In the genomic region with DNA sequence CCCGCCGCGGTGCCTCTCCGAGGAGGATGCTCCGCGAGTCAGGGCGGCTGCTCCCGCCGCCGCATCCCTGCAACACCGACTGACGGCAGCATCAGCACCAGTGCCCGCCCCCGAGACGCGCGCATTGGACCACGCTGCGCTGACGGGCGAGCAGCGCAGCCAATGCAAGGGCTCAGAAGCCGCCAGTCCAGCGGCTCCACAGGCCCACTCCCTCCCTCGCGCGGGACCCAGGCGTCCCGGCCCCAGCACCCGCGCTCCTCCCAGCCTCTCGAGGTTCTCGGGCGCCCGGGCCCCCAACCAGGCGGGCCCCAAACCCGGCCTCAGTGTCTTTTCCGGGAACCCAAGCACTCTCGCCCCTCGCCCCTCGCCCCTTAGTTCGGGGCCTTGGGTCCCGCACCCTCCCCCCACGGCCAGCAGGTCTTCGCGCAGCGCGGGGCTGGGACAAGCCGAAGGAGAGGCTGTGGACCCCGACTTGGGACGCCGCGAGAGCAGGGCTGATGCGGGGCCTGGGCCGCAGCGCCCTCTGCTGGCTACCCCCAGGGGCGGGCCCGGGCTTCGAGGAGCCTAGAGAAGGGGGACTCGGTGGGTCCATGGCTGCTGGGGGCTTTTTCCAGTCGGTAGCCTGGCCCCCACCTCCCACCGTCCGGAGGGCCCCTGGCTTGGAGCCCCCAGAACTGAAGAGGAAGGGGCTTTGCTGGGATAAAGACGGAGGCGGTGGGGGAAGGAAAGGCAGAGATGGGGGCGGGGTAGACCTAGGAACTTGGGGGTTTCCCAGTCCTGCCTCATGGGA, we compare ENCODE assay signal across 9 cellular contexts. TPM values are rescaled to one million over a fixed set of nuclear protein-coding genes. Genes with fewer than 3 reads are reported as not detected.
A peak's percentile ranks its signal among the peaks of the same experiment; 100 is the strongest.
DNase-seq lines count a peak whose midpoint lies in the region; ATAC-seq and TF ChIP-seq lines count a peak whose summit lies in the region.
"Had no signal": no experiment of that assay in that cellular context is flagged by ENCODE, and none has a peak within 500 bp of the region (broad histone marks: within the 10 kb centered on the region; RNA-seq: fewer than 3 reads in every experiment).

TSS of gene NRXN2 (minus strand) at position 81 of the 790 bp plus-strand sequence. CDS start 9,498 bp downstream, outside the sequence.

- H3K9me3 Mint-ChIP-seq in IgD-negative memory B cell (no peaks in the 10 kb centered on the region), nephron (no peaks in the 10 kb centered on the region)
- no peaks in the 10 kb centered on the region for H3K9me3 Mint-ChIP-seq in activated T-helper 2 cell treated with anti-CD3 and anti-CD28 coated beads, Interferon-gamma antibody, Interleukin-2, Interleukin-4, amounts not matched to agents 10 μg/mL and 5 μg/mL and 100 μg/mL, durations not matched to agents 14 hours and 24 hours and 36 hours

- H3K4me3 Mint-ChIP-seq in IgD-negative memory B cell (peak within 1 kb of the TSS; percentile 63 to 79 (median 76)), nephron (peak within 1 kb of the TSS; percentile 73 to 80 (median 78))
- peak within 1 kb of the TSS; percentile 50 for H3K4me3 Mint-ChIP-seq in activated T-helper 2 cell treated with anti-CD3 and anti-CD28 coated beads, Interferon-gamma antibody, Interleukin-2, Interleukin-4, amounts not matched to agents 10 μg/mL and 5 μg/mL and 100 μg/mL, durations not matched to agents 14 hours and 24 hours and 36 hours (ENCODE audit: low read depth)

- intact Hi-C loops in activated T-helper 2 cell treated with anti-CD3 and anti-CD28 coated beads, Interferon-gamma antibody, Interleukin-2, Interleukin-4, amounts not matched to agents 10 μg/mL and 5 μg/mL and 100 μg/mL, durations not matched to agents 14 hours and 24 hours and 36 hours (cut with micrococcal nuclease), result loop anchor here (1.0 kb wide), 1 partner anchor 35 kb away; no protein-coding TSS in a partner anchor

- H3K27me3 Mint-ChIP-seq in IgD-negative memory B cell, result peaks cover 24% of the 10 kb centered on the region
- H3K27me3 Mint-ChIP-seq in activated T-helper 2 cell treated with anti-CD3 and anti-CD28 coated beads, Interferon-gamma antibody, Interleukin-2, Interleukin-4, amounts not matched to agents 10 μg/mL and 5 μg/mL and 100 μg/mL, durations not matched to agents 14 hours and 24 hours and 36 hours (ENCODE audit: low read depth), result peaks cover 41% of the 10 kb centered on the region
- peaks cover 58% of the 10 kb centered on the region for H3K27me3 Mint-ChIP-seq in nephron (ENCODE audit: low read depth)

- peak; percentile 84 for ATAC-seq in GM21447 (IDR thresholded peaks at IDR 0.05; ENCODE audit: unreplicated experiment)
- ATAC-seq in stimulated activated naive CD8-positive, alpha-beta T cell treated with anti-CD3 and anti-CD28 coated beads, Interleukin-15, Interleukin-2, amounts not matched to agents 100 U/mL and 50 U/mL, for 24 hours, result peak; percentile 96

- peak; percentile 79 for DNase-seq in COLO668 (lab: John Stamatoyannopoulos, UW; ENCODE audit: unreplicated experiment)
- peak; percentile 83 for DNase-seq in activated T-helper 2 cell treated with anti-CD3 and anti-CD28 coated beads, Interferon-gamma antibody, Interleukin-2, Interleukin-4, amounts not matched to agents 10 μg/mL and 5 μg/mL and 100 μg/mL, durations not matched to agents 14 hours and 24 hours and 36 hours (ENCODE audit: low spot score)
- DNase-seq in fibroblast of pulmonary artery (ENCODE audit: low read depth), result peak; percentile 77
- peak; percentile 89 for DNase-seq in stimulated activated naive CD8-positive, alpha-beta T cell treated with anti-CD3 and anti-CD28 coated beads, Interleukin-15, Interleukin-2, amounts not matched to agents 100 U/mL and 50 U/mL, for 24 hours

- H3K4me1 Mint-ChIP-seq in IgD-negative memory B cell, result peaks cover 7 to 16% (median 15%) of the 10 kb centered on the region in 3 donors
- H3K4me1 Mint-ChIP-seq in activated T-helper 2 cell treated with anti-CD3 and anti-CD28 coated beads, Interferon-gamma antibody, Interleukin-2, Interleukin-4, amounts not matched to agents 10 μg/mL and 5 μg/mL and 100 μg/mL, durations not matched to agents 14 hours and 24 hours and 36 hours (ENCODE audit: low read depth), result peaks cover 2% of the 10 kb centered on the region
- H3K4me1 Mint-ChIP-seq in nephron, result peaks cover 22% of the 10 kb centered on the region

- H3K36me3 Mint-ChIP-seq in IgD-negative memory B cell (peaks cover 2% of the 10 kb centered on the region), nephron (ENCODE audit: low read depth) (no peaks in the 10 kb centered on the region)
- peaks cover 10% of the 10 kb centered on the region for H3K36me3 Mint-ChIP-seq in activated T-helper 2 cell treated with anti-CD3 and anti-CD28 coated beads, Interferon-gamma antibody, Interleukin-2, Interleukin-4, amounts not matched to agents 10 μg/mL and 5 μg/mL and 100 μg/mL, durations not matched to agents 14 hours and 24 hours and 36 hours (ENCODE audit: low read depth)

- H3K27ac Mint-ChIP-seq in IgD-negative memory B cell (peak within 1 kb of the TSS in 2 of 3 donors; percentile 32 to 61), nephron (no peak within 1 kb of the TSS)
- peak within 1 kb of the TSS; percentile 42 for H3K27ac Mint-ChIP-seq in activated T-helper 2 cell treated with anti-CD3 and anti-CD28 coated beads, Interferon-gamma antibody, Interleukin-2, Interleukin-4, amounts not matched to agents 10 μg/mL and 5 μg/mL and 100 μg/mL, durations not matched to agents 14 hours and 24 hours and 36 hours

- peak; percentile 77 for TF ChIP-seq CTCF in fibroblast of pulmonary artery (IDR thresholded peaks at IDR 0.05; ENCODE audit: low read length, missing control alignments)
- TF ChIP-seq CTCF in nephron (IDR thresholded peaks at IDR 0.05; ENCODE audit: unreplicated experiment in 3 of 3), result peak; percentile 95 to 98 (median 98)

- H3K4me3 ChIP-seq in fibroblast of pulmonary artery (replicated peaks; ENCODE audit: low read depth, low read length), result peak within 1 kb of the TSS; percentile 63

TF ChIP-seq in PFSK-1, 5 proteins besides CTCF, POLR2A, EP300 and RAD21:
- TF ChIP-seq FOXP2 (optimal IDR thresholded peaks at IDR 0.05; ENCODE audit: borderline replicate concordance, extremely low read depth, extremely low read length, insufficient read depth) (peak; percentile 66), TAF1 (IDR thresholded peaks at IDR 0.05; ENCODE audit: borderline replicate concordance, insufficient read depth, low read length) (no peak), POLR2AphosphoS5 (IDR thresholded peaks at IDR 0.05; ENCODE audit: low read depth, low read length) (no peak)
TF ChIP-seq in PFSK-1: peak in this region for 1.

RNA-seq across cellular contexts. Expression of gene NRXN2, which starts in this region (rescaled TPM):
- polyA plus RNA-seq in IgD-negative memory B cell, result not detected
- 1.9 TPM for polyA plus RNA-seq in PFSK-1 (2012; ENCODE audit: insufficient read length, low read depth)
- total RNA-seq in activated T-helper 2 cell treated with anti-CD3 and anti-CD28 coated beads, Interferon-gamma antibody, Interleukin-2, Interleukin-4, amounts not matched to agents 10 μg/mL and 5 μg/mL and 100 μg/mL, durations not matched to agents 14 hours and 24 hours and 36 hours, result 0.05 TPM in 1 of 2 replicates, not detected in the other
- total RNA-seq: glomerular endothelial cell had no signal

Comparison
In these comparisons a context has a peak if more than half of its experiments do, and no peak if none do; other contexts are left out.
1. Peak in every context shown above with its lines: DNase-seq, ATAC-seq and H3K4me3 ChIP-seq.
2. Peak in DNase-seq in activated T-helper 2 cell treated with anti-CD3 and anti-CD28 coated beads, Interferon-gamma antibody, Interleukin-2, Interleukin-4, amounts not matched to agents 10 μg/mL and 5 μg/mL and 100 μg/mL, durations not matched to agents 14 hours and 24 hours and 36 hours; RNA of the gene not detected or under 1 TPM.
3. H3K27ac Mint-ChIP-seq: peak in IgD-negative memory B cell (2 of 3) and activated T-helper 2 cell treated with anti-CD3 and anti-CD28 coated beads, Interferon-gamma antibody, Interleukin-2, Interleukin-4, amounts not matched to agents 10 μg/mL and 5 μg/mL and 100 μg/mL, durations not matched to agents 14 hours and 24 hours and 36 hours (single experiment); none in nephron (0 of 3).